ENCODE assay signal across 23 cellular contexts in the genomic region with DNA sequence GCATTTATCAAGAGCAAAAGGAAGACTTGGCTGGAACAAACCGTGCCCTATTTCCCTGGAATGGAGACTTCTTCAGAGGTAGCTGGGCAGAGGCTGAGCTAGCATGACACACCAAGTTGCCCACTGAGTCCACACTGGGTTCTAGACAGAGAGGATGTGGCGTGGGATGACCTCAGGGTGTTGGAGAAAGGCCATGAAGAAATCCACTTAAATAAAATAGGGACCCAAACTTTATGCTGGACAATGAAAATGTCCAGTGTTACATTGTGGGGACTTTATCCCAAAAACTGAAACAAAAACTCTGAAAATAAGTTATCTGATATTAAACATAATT.
A peak's percentile ranks its signal among the peaks of the same experiment; 100 is the strongest.
DNase-seq lines count a peak whose midpoint lies in the region; ATAC-seq and TF ChIP-seq lines count a peak whose summit lies in the region.
"Had no signal": no experiment of that assay in that cellular context is flagged by ENCODE, and none has a peak within 500 bp of the region (broad histone marks: within the 10 kb centered on the region; RNA-seq: fewer than 3 reads in every experiment).

No MANE protein-coding gene starts in this region.

- TF ChIP-seq CTCF in AG10803 (conservative IDR thresholded peaks at IDR 0.05; ENCODE audit: low read length) = no peak

- H3K27me3 ChIP-seq in endocrine pancreas (ENCODE audit: control insufficient read depth, insufficient read depth, low read length) = no peaks in the 10 kb centered on the region
- H3K27me3 ChIP-seq: BLaER1 had no signal

- peak overlapping the region; percentile 11 for H3K9ac ChIP-seq in endocrine pancreas (ENCODE audit: control insufficient read depth, insufficient read depth, low read length)
- H3K9ac ChIP-seq: BLaER1 had no signal

- H3K4me3 ChIP-seq in AG10803 (ENCODE audit: low read length) (no peak overlapping the region), endocrine pancreas (ENCODE audit: control insufficient read depth, insufficient read depth, low read length) (no peak overlapping the region)
- H3K4me3 ChIP-seq: BLaER1, GM23338, PC-9 had no signal

- no peaks in the 10 kb centered on the region for H3K9me3 ChIP-seq in endocrine pancreas (ENCODE audit: control insufficient read depth, low read length)

- no peak for ATAC-seq in HG03432 (IDR thresholded peaks at IDR 0.05; ENCODE audit: unreplicated experiment)
- ATAC-seq: CD8-positive, alpha-beta T cell; GM23338; HCT116; Right ventricle myocardium inferior had no signal

- no peaks in the 10 kb centered on the region for H3K36me3 ChIP-seq in endocrine pancreas (ENCODE audit: control insufficient read depth, insufficient read depth, low read length)
- H3K36me3 ChIP-seq: BLaER1 had no signal

- DNase-seq in AG10803 (ENCODE audit: low read depth) (peak; percentile 18), RPMI7951 (ENCODE audit: low read depth) (peak; percentile 67), myocyte (ENCODE audit: low read depth) (peak; percentile 31), cortex of kidney (lab: John Stamatoyannopoulos, UW) (no peak), NCI-H1694 treated with DMSO at 0.1 percent for 48 hours (lab: John Stamatoyannopoulos, UW) (no peak)
- DNase-seq in stimulated activated CD4-positive, alpha-beta T cell treated with anti-CD3 and anti-CD28 coated beads, Interleukin-4, amount 100 ng/mL, for 4 hours = no peak
- DNase-seq: 8988T; CD8-positive, alpha-beta T cell; DND-41; GF-D8; KG1; NCI-H1048; NCI-H1436 treated with DMSO at 0.1 percent for 48 hours; NCI-H2081; NCI-H510A; NCI-H82; PC-9 had no signal

- no peaks in the 10 kb centered on the region for H3K4me1 ChIP-seq in endocrine pancreas (ENCODE audit: control insufficient read depth, insufficient read depth, low read length)

Comparison
In these comparisons a context has a peak if more than half of its experiments do, and no peak if none do; other contexts are left out.
1. DNase-seq: peak in AG10803 (single experiment), RPMI7951 (single experiment) and myocyte (single experiment); none in stimulated activated CD4-positive, alpha-beta T cell treated with anti-CD3 and anti-CD28 coated beads, Interleukin-4, amount 100 ng/mL, for 4 hours (0 of 2), cortex of kidney (single experiment) and NCI-H1694 treated with DMSO at 0.1 percent for 48 hours (single experiment).